In the genomic region with DNA sequence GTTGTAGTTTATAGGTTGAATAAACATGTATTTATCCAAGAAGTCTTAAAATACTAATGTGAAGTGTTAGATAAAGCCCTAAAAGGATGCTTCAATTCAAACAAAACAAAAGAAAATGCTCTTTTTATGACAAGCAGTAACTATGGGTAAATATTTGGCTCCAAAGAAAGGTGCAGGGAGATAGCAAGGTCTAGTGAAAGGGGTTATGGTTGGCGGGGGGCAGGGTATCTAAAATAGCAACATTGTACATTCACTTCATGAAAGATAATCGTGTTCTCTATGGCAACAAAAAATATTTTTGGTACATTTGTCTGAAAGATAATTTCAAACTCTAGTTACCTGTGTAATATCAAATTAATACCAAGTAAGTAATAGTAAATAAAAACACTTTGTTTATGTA, we compare ENCODE assay signal across 21 cellular contexts.
"Had no signal": no experiment of that assay in that cellular context is flagged by ENCODE, and none has a peak within 500 bp of the region (broad histone marks: within the 10 kb centered on the region; RNA-seq: fewer than 3 reads in every experiment).

No MANE protein-coding gene starts in this region.

- H3K36me3 ChIP-seq: esophagus muscularis mucosa, gastroesophageal sphincter, left lung, lower lobe of right lung had no signal

- H3K4me3 ChIP-seq: coronary artery, dorsolateral prefrontal cortex, esophagus muscularis mucosa, gastroesophageal sphincter, hepatocyte, left lung, lower lobe of right lung, mucosa of descending colon had no signal

- ATAC-seq: foreskin keratinocyte, gastroesophageal sphincter, left lung, lower lobe of right lung, mucosa of descending colon had no signal

- DNase-seq: dermis blood vessel endothelial cell; dorsolateral prefrontal cortex; effector CD4-positive, alpha-beta T cell; effector memory CD4-positive, alpha-beta T cell; foreskin keratinocyte; glutamatergic neuron; head of caudate nucleus; hypothalamus; immature natural killer cell; islet precursor cell; kidney; kidney glomerular epithelial cell; left lung; lower lobe of right lung; mesenchymal stem cell; mucosa of descending colon; naive B cell had no signal

- H3K9me3 ChIP-seq: esophagus muscularis mucosa, gastroesophageal sphincter, left lung, lower lobe of right lung, mucosa of descending colon had no signal

- H3K27ac ChIP-seq: coronary artery, esophagus muscularis mucosa, foreskin keratinocyte, gastroesophageal sphincter, hepatocyte, left lung, lower lobe of right lung had no signal

- H3K27me3 ChIP-seq: dorsolateral prefrontal cortex, esophagus muscularis mucosa, foreskin keratinocyte, hepatocyte, left lung had no signal

- H3K4me1 ChIP-seq: esophagus muscularis mucosa, foreskin keratinocyte, gastroesophageal sphincter, left lung, lower lobe of right lung had no signal
